Comparison of ENCODE assay signal across 1 cellular context in the genomic region with DNA sequence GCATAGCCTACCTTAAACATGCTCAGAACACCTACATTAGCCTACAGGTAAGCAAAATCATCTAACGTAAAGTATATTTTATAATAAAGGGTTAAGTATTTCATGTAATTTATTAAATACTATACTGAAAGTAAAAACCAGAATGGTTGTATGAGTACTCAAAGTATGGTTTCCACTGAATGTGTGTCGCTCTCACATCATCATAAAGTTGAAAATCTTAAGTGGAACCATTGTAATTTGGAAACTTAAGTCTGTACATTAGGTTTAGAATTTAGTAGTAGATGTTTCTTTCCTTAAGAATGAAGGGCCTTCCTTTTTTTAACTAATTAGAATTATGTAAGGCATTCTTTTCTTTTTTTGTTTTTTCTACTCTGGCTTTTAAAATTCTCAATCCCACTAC.
TF ChIP-seq lines count a peak whose summit lies in the region.

No MANE protein-coding gene starts in this region.

TF ChIP-seq in GM12878, 131 proteins besides CTCF, POLR2A, EP300 and RAD21:
- TF ChIP-seq SMAD5 (IDR thresholded peaks at IDR 0.05; ENCODE audit: low read depth) (no peak), JUNB (IDR thresholded peaks at IDR 0.05) (0 out of 2 replicates have a peak, but pooled peaks have one; percentile 7)
TF ChIP-seq in GM12878: peak in this region for 1.
